17 cellular contexts compared by ENCODE assay signal in the genomic region with DNA sequence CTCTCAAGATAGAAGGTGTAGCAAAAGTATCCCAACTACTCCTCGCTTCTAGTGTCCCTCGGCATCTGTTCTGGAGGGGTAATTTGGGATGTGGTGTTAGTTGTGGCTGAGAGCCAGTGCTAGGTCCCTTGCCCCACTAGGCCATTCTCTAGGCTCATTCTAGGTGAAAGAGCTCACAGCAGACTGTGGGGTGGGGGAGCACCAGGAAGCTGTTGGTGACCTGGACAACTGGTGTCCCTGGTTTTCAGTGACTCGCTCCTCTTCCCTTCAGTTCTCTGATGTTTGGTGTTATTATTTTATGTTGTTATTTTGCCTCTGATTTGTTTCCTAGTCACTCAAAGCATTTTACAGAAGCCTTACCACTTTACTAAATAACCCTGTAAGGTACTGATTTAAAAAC. TPM values are rescaled to one million over a fixed set of nuclear protein-coding genes. Genes with fewer than 3 reads are reported as not detected.
A peak's percentile ranks its signal among the peaks of the same experiment; 100 is the strongest.
DNase-seq lines count a peak whose midpoint lies in the region; ATAC-seq, FAIRE-seq and TF ChIP-seq lines count a peak whose summit lies in the region.
"Had no signal": no experiment of that assay in that cellular context is flagged by ENCODE, and none has a peak within 500 bp of the region (broad histone marks: within the 10 kb centered on the region; RNA-seq: fewer than 3 reads in every experiment).

No MANE protein-coding gene starts in this region.

- intact Hi-C loops in breast epithelium (cut with DNase I; ENCODE audit: low total_unique reads) = no loop called here
- intact Hi-C loops in mammary epithelial cell (cut with micrococcal nuclease) = no loop called here
- intact Hi-C loops in K562 (cut with micrococcal nuclease) = no loop called here
- intact Hi-C loops in right cardiac atrium (cut with DNase I) = no loop called here
- intact Hi-C loops in activated CD4-positive, alpha-beta memory T cell treated with anti-CD3 and anti-CD28 coated beads for 36 hours (cut with micrococcal nuclease) = no loop called here

- no peak for TF ChIP-seq RAD21 in K562 (CRISPR knock-in tag; conservative IDR thresholded peaks at IDR 0.05 in 1 of 2, IDR thresholded peaks at IDR 0.05 in 1 of 2)

- no peak for FAIRE-seq in K562 (lab: Jason Lieb, UNC)
- FAIRE-seq: GM12891 had no signal

- H4K20me1 ChIP-seq in mammary epithelial cell (ENCODE audit: insufficient read depth, low read length) (no peaks in the 10 kb centered on the region), K562 (replicated peaks; ENCODE audit: control insufficient read depth, insufficient read depth, low read length) (no peaks in the 10 kb centered on the region)

- no peak overlapping the region for H3K4me2 ChIP-seq in mammary epithelial cell (ENCODE audit: insufficient read depth, low read depth, low read length)
- no peak overlapping the region for H3K4me2 ChIP-seq in K562 (ENCODE audit: insufficient read depth, low read length)

- no peaks in the 10 kb centered on the region for H3K27me3 ChIP-seq in breast epithelium
- H3K27me3 ChIP-seq in mammary epithelial cell (ENCODE audit: insufficient read depth, low read length) = no peaks in the 10 kb centered on the region
- no peaks in the 10 kb centered on the region for H3K27me3 ChIP-seq in K562 (ENCODE audit: control insufficient read depth in 2 of 2, insufficient read depth in 2 of 2, low read length in 2 of 2)
- H3K27me3 ChIP-seq in right cardiac atrium (ENCODE audit: control insufficient read depth, insufficient read depth) = no peaks in the 10 kb centered on the region
- H3K27me3 ChIP-seq: BE2C had no signal

- no peaks in the 10 kb centered on the region for H3K9me1 ChIP-seq in K562 (ENCODE audit: control insufficient read depth, insufficient read depth, low read length)

- ATAC-seq in K562 = 0 out of 3 replicates have a peak, but pooled peaks have one; percentile 6
- peak; percentile 29 to 38 for ATAC-seq in right cardiac atrium
- ATAC-seq: HCT116 had no signal

- dilution Hi-C loops in mammary epithelial cell (cut with HindIII; ENCODE audit: low sequenced_read_pairs) = no loop called here

- peaks cover 0 to 10% of the 10 kb centered on the region in 2 donors for H3K4me1 ChIP-seq in breast epithelium
- peaks cover 24% of the 10 kb centered on the region for H3K4me1 ChIP-seq in mammary epithelial cell (ENCODE audit: insufficient read depth, low read length)
- H3K4me1 ChIP-seq in K562 (replicated peaks in 1 of 2; ENCODE audit: control insufficient read depth in 2 of 2, insufficient read depth in 2 of 2, low read length in 2 of 2) = peaks cover 16 to 54% of the 10 kb centered on the region in 2 experiments
- H3K4me1 ChIP-seq in right cardiac atrium (ENCODE audit: control insufficient read depth, insufficient read depth, low read length) = peaks cover 4% of the 10 kb centered on the region
- H3K4me1 ChIP-seq: BE2C had no signal

- H3K9me3 Mint-ChIP-seq in activated CD4-positive, alpha-beta memory T cell treated with anti-CD3 and anti-CD28 coated beads for 36 hours = no peaks in the 10 kb centered on the region
- no peaks in the 10 kb centered on the region for H3K9me3 Mint-ChIP-seq in type B pancreatic cell
- H3K9me3 Mint-ChIP-seq: CD4-positive, alpha-beta memory T cell had no signal

- CTCF ChIA-PET in mammary epithelial cell (lab: Charles Lee; ENCODE audit: low non-redundant PET) = interaction anchor here (0.5 kb wide), 1 partner anchor 61 kb away, joined by 4 read pairs; no protein-coding TSS in a partner anchor
- CTCF ChIA-PET in K562 (lab: Yijun Ruan, JAX; ENCODE audit: low intra/inter-chr PET ratio) = no interaction called here
- CTCF ChIA-PET in activated CD4-positive, alpha-beta memory T cell treated with anti-CD3 and anti-CD28 coated beads for 36 hours (lab: Charles Lee) = interaction anchor here (1.0 to 16.5 kb wide), 6 partner anchors 10 to 170 kb away, joined by 3 to 139 read pairs (median 8); a partner anchor contains a TSS

- TF ChIP-seq CTCF in breast epithelium (IDR thresholded peaks at IDR 0.05) (no peak), mammary epithelial cell (conservative IDR thresholded peaks at IDR 0.05 in 1 of 2, IDR thresholded peaks at IDR 0.05 in 1 of 2; ENCODE audit: extremely low read depth in 1 of 2, insufficient read depth in 1 of 2, low read depth in 1 of 2, low read length in 2 of 2) (no peak), K562 (IDR thresholded peaks at IDR 0.05 in 2 of 3, conservative IDR thresholded peaks at IDR 0.05 in 1 of 3; ENCODE audit: insufficient read depth in 2 of 3, low read depth in 1 of 3, low read length in 3 of 3) (no peak), type B pancreatic cell (conservative IDR thresholded peaks at IDR 0.05) (no peak)

- POLR2A ChIA-PET in K562 (lab: Yijun Ruan, JAX) = interaction anchor here (0.7 to 7.8 kb wide), 8 partner anchors 9 to 129 kb away, joined by 3 to 59 read pairs (median 9); a partner anchor contains a TSS
- POLR2A ChIA-PET in activated CD4-positive, alpha-beta memory T cell treated with anti-CD3 and anti-CD28 coated beads for 36 hours (lab: Charles Lee) = no interaction called here

- H3K9me3 ChIP-seq in breast epithelium (no peaks in the 10 kb centered on the region), mammary epithelial cell (replicated peaks; ENCODE audit: insufficient read depth, low read length) (no peaks in the 10 kb centered on the region), K562 (replicated peaks; ENCODE audit: control insufficient read depth, insufficient read depth, low read depth, low read length) (no peaks in the 10 kb centered on the region), right cardiac atrium (ENCODE audit: control insufficient read depth, low read length) (no peaks in the 10 kb centered on the region)
- H3K9me3 ChIP-seq: BE2C had no signal

- in situ Hi-C loops in mammary epithelial cell (cut with MboI; ENCODE audit: low sequenced_read_pairs in 2 of 2) (no loop called here), K562 (cut with MboI) (no loop called here)

- TF ChIP-seq EP300 in K562 (IDR thresholded peaks at IDR 0.05; ENCODE audit: low read length) = no peak

- BruUV-seq in mammary epithelial cell (replicated peaks; lab: Mats Ljungman, UMichigan) = no TSS peak
- BruUV-seq in K562 (replicated peaks; lab: Mats Ljungman, UMichigan) = no TSS peak

- 100% methylated on average over 3 of the region's 3 CpGs for WGBS in mammary epithelial cell (ENCODE audit: low coverage, missing lambda C conversion rate)
- WGBS in K562 (ENCODE audit: insufficient coverage, low coverage, missing lambda C conversion rate) = 76% methylated on average over 3 of the region's 3 CpGs
- WGBS in right cardiac atrium = 57% methylated on average over 3 of the region's 3 CpGs

- H3K4me1 Mint-ChIP-seq in activated CD4-positive, alpha-beta memory T cell treated with anti-CD3 and anti-CD28 coated beads for 36 hours (ENCODE audit: low read depth) = peaks cover 5% of the 10 kb centered on the region
- H3K4me1 Mint-ChIP-seq in type B pancreatic cell (ENCODE audit: unreplicated experiment) = no peaks in the 10 kb centered on the region
- H3K4me1 Mint-ChIP-seq: CD4-positive, alpha-beta memory T cell had no signal

- H3K79me2 ChIP-seq in mammary epithelial cell (ENCODE audit: insufficient read depth, low read length) (peaks cover 26% of the 10 kb centered on the region), K562 (ENCODE audit: control insufficient read depth, insufficient read depth, low read length) (peaks cover 43% of the 10 kb centered on the region)

- H2AFZ ChIP-seq in mammary epithelial cell (ENCODE audit: low read depth, low read length) (no peak overlapping the region), K562 (ENCODE audit: low read depth, low read length) (no peak overlapping the region)

- no peak overlapping the region for H3K27ac Mint-ChIP-seq in activated CD4-positive, alpha-beta memory T cell treated with anti-CD3 and anti-CD28 coated beads for 36 hours
- no peak overlapping the region for H3K27ac Mint-ChIP-seq in type B pancreatic cell

- H3K4me3 ChIP-seq in breast epithelium (no peak overlapping the region), mammary epithelial cell (replicated peaks in 1 of 3; ENCODE audit: insufficient read depth in 1 of 3, low read depth in 2 of 3, low read length in 3 of 3) (no peak overlapping the region), K562 (no peak overlapping the region), right cardiac atrium (ENCODE audit: low read length) (no peak overlapping the region)

- H3K9ac ChIP-seq in mammary epithelial cell (ENCODE audit: insufficient read depth, low read length) (no peak overlapping the region), K562 (ENCODE audit: insufficient read depth in 1 of 2, low read depth in 2 of 2, low read length in 2 of 2) (peak overlapping the region; percentile 7 to 53; a peak in 2 of 4 replicates)

- H3K4me3 Mint-ChIP-seq in activated CD4-positive, alpha-beta memory T cell treated with anti-CD3 and anti-CD28 coated beads for 36 hours = no peak overlapping the region
- no peak overlapping the region for H3K4me3 Mint-ChIP-seq in type B pancreatic cell
- H3K4me3 Mint-ChIP-seq: CD4-positive, alpha-beta memory T cell had no signal

- peaks cover 28% of the 10 kb centered on the region for H3K36me3 Mint-ChIP-seq in activated CD4-positive, alpha-beta memory T cell treated with anti-CD3 and anti-CD28 coated beads for 36 hours
- H3K36me3 Mint-ChIP-seq in type B pancreatic cell = peaks cover 6% of the 10 kb centered on the region

- TF ChIP-seq POLR2A in breast epithelium (IDR thresholded peaks at IDR 0.05) = no peak
- TF ChIP-seq POLR2A in K562 (conservative IDR thresholded peaks at IDR 0.05) = no peak

- H3K36me3 ChIP-seq in breast epithelium = peaks cover 4% of the 10 kb centered on the region
- H3K36me3 ChIP-seq in mammary epithelial cell (ENCODE audit: insufficient read depth, low read length) = peaks cover 19% of the 10 kb centered on the region
- peaks cover 61% of the 10 kb centered on the region for H3K36me3 ChIP-seq in K562 (ENCODE audit: control insufficient read depth, insufficient read depth, low read length)

- DNase-seq in breast epithelium (ENCODE audit: low spot score in 2 of 2) (no peak), mammary epithelial cell (no peak), K562 (ENCODE audit: extremely low read depth in 1 of 4, low spot score in 3 of 4) (no peak), right cardiac atrium (no peak), D341Med (ENCODE audit: low spot score) (no peak), type B pancreatic cell (ENCODE audit: extremely low spot score, unreplicated experiment) (no peak)
- no peak for DNase-seq in activated CD4-positive, alpha-beta memory T cell treated with anti-CD3 and anti-CD28 coated beads for 36 hours
- DNase-seq: BE2C; CD4-positive, alpha-beta memory T cell; GOT3; KBM-7; NCI-H1417; NCI-H187; NCI-H2107; NCI-H2227 treated with DMSO at 0.1 percent for 48 hours had no signal

- no peaks in the 10 kb centered on the region for H3K27me3 Mint-ChIP-seq in activated CD4-positive, alpha-beta memory T cell treated with anti-CD3 and anti-CD28 coated beads for 36 hours
- no peaks in the 10 kb centered on the region for H3K27me3 Mint-ChIP-seq in type B pancreatic cell
- H3K27me3 Mint-ChIP-seq: CD4-positive, alpha-beta memory T cell had no signal

- H3K27ac ChIP-seq in breast epithelium = peak overlapping the region; percentile 33 to 51
- no peak overlapping the region for H3K27ac ChIP-seq in mammary epithelial cell (ENCODE audit: insufficient read depth, low read depth, low read length)
- H3K27ac ChIP-seq in K562 (ENCODE audit: extremely low read depth, low read depth, low read length) = no peak overlapping the region
- peak overlapping the region; percentile 73 for H3K27ac ChIP-seq in right cardiac atrium (ENCODE audit: low read length)

RNA-seq across cellular contexts. Expression of a gene that starts 13.9 kb away (rescaled TPM):
- total RNA-seq in breast epithelium = 10 to 100 TPM in 2 of 3 donors, 1 to 10 TPM in 1; 7.8 to 39.4 (median 14.1) TPM
- total RNA-seq in mammary epithelial cell = 10 to 100 TPM; 23.2 to 35.3 TPM
- polyA plus RNA-seq in mammary epithelial cell = 12.3 TPM
- 22.6 TPM for polyA minus RNA-seq in mammary epithelial cell
- total RNA-seq in K562 (2011; cell fraction: chromatin; rRNA removed; ENCODE audit: low replicate concordance) = 39.6 and 56.6 TPM in 2 replicates
- total RNA-seq in K562 (2011; cell fraction: nucleolus; rRNA removed) = 27.2 and 29.9 TPM in 2 replicates
- total RNA-seq in K562 (2011; cell fraction: nucleoplasm; rRNA removed) = 31.7 and 33.1 TPM in 2 replicates
- total RNA-seq in K562 (2014; rRNA removed) = 22.5 and 33.6 TPM in 2 replicates
- total RNA-seq in K562 (2014; rRNA removed; fragmentation: Illumina TruSeq; extraction: Trizol) = 29.6 and 31.0 TPM in 2 replicates
- total RNA-seq in K562 (2015; rRNA removed; fragmentation: Illumina TruSeq; extraction: Trizol) = 23.3 and 25.7 TPM in 2 replicates
- 30.2 and 31.6 TPM in 2 replicates for total RNA-seq in K562 (2021)
- polyA plus RNA-seq in K562 (2011; rRNA removed) = 30.8 and 33.7 TPM in 2 replicates
- polyA plus RNA-seq in K562 (2011; cell fraction: cytosol; rRNA removed) = 14.5 and 17.4 TPM in 2 replicates
- polyA plus RNA-seq in K562 (2011; cell fraction: nucleus; rRNA removed) = 20.4 and 23.2 TPM in 2 replicates
- polyA plus RNA-seq in K562 (2012) = 17.0 and 17.6 TPM in 2 replicates
- 24.8 and 30.2 TPM in 2 replicates for polyA plus RNA-seq in K562 (2014; fragmentation: Illumina TruSeq; extraction: Trizol)
- 1 to 10 TPM; 4.5 to 5.2 TPM for polyA plus RNA-seq in K562 (2014; fragmentation: Nextera tagmentation; extraction: Ambion mirVana)
- polyA plus RNA-seq in K562 (2014; rRNA removed) = 16.3 and 20.2 TPM in 2 replicates
- polyA minus RNA-seq in K562 (2011; rRNA and poly(A)+ RNA removed) = 52.0 and 59.7 TPM in 2 replicates
- polyA minus RNA-seq in K562 (2011; cell fraction: cytosol; rRNA and poly(A)+ RNA removed) = 21.9 and 25.0 TPM in 2 replicates
- polyA minus RNA-seq in K562 (2011; cell fraction: nucleus; rRNA and poly(A)+ RNA removed) = 13.9 and 20.9 TPM in 2 replicates
- total RNA-seq in right cardiac atrium = 10 to 100 TPM; 15.7 to 29.8 (median 23.4) TPM
- polyA plus RNA-seq in right cardiac atrium = 17.0 TPM
- total RNA-seq in activated CD4-positive, alpha-beta memory T cell treated with anti-CD3 and anti-CD28 coated beads for 36 hours = 10 to 100 TPM; 10.1 to 11.4 TPM
- total RNA-seq in type B pancreatic cell (ENCODE audit: low replicate concordance) = 1.0 and 7.2 TPM in 2 replicates

RNA-seq across cellular contexts. Expression of a gene that starts 35.4 kb away (rescaled TPM):
- total RNA-seq in breast epithelium = 10 to 100 TPM; 47.4 to 69.2 (median 67.2) TPM
- 10 to 100 TPM; 44.2 to 77.5 TPM for total RNA-seq in mammary epithelial cell
- polyA plus RNA-seq in mammary epithelial cell = 57.4 TPM
- polyA minus RNA-seq in mammary epithelial cell = 69.6 TPM
- 70.6 and 157 TPM in 2 replicates for total RNA-seq in K562 (2011; cell fraction: chromatin; rRNA removed; ENCODE audit: low replicate concordance)
- 89.5 and 98.9 TPM in 2 replicates for total RNA-seq in K562 (2011; cell fraction: nucleolus; rRNA removed)
- 74.0 and 80.4 TPM in 2 replicates for total RNA-seq in K562 (2011; cell fraction: nucleoplasm; rRNA removed)
- total RNA-seq in K562 (2014; rRNA removed) = 52.1 and 57.2 TPM in 2 replicates
- 36.1 and 36.6 TPM in 2 replicates for total RNA-seq in K562 (2014; rRNA removed; fragmentation: Illumina TruSeq; extraction: Trizol)
- total RNA-seq in K562 (2015; rRNA removed; fragmentation: Illumina TruSeq; extraction: Trizol) = 33.3 and 35.6 TPM in 2 replicates
- total RNA-seq in K562 (2021) = 81.3 and 94.2 TPM in 2 replicates
- polyA plus RNA-seq in K562 (2011; rRNA removed) = 66.5 and 72.1 TPM in 2 replicates
- polyA plus RNA-seq in K562 (2011; cell fraction: cytosol; rRNA removed) = 68.3 and 74.8 TPM in 2 replicates
- polyA plus RNA-seq in K562 (2011; cell fraction: nucleus; rRNA removed) = 140 and 167 TPM in 2 replicates
- 53.3 and 64.1 TPM in 2 replicates for polyA plus RNA-seq in K562 (2012)
- 73.6 and 78.3 TPM in 2 replicates for polyA plus RNA-seq in K562 (2014; fragmentation: Illumina TruSeq; extraction: Trizol)
- polyA plus RNA-seq in K562 (2014; fragmentation: Nextera tagmentation; extraction: Ambion mirVana) = 1 to 10 TPM in 1 of 2 experiments, under 1 TPM in 1; 0.63 to 1.3 TPM
- polyA plus RNA-seq in K562 (2014; rRNA removed) = 53.4 and 57.2 TPM in 2 replicates
- polyA minus RNA-seq in K562 (2011; rRNA and poly(A)+ RNA removed) = 48.3 and 60.9 TPM in 2 replicates
- 37.6 and 41.0 TPM in 2 replicates for polyA minus RNA-seq in K562 (2011; cell fraction: cytosol; rRNA and poly(A)+ RNA removed)
- 30.2 and 35.1 TPM in 2 replicates for polyA minus RNA-seq in K562 (2011; cell fraction: nucleus; rRNA and poly(A)+ RNA removed)
- total RNA-seq in right cardiac atrium = 100 to 1,000 TPM; 192 to 221 (median 216) TPM
- polyA plus RNA-seq in right cardiac atrium = 129 TPM
- total RNA-seq in activated CD4-positive, alpha-beta memory T cell treated with anti-CD3 and anti-CD28 coated beads for 36 hours = 10 to 100 TPM; 96.9 to 97.4 TPM
- 62.3 and 63.1 TPM in 2 replicates for total RNA-seq in type B pancreatic cell (ENCODE audit: low replicate concordance)

RNA-seq across cellular contexts. Expression of a gene that starts 37.0 kb away (rescaled TPM):
- 10 to 100 TPM; 55.4 to 70.1 (median 68.6) TPM for total RNA-seq in breast epithelium
- 10 to 100 TPM; 43.0 to 44.0 TPM for total RNA-seq in mammary epithelial cell
- polyA plus RNA-seq in mammary epithelial cell = 58.9 TPM
- polyA minus RNA-seq in mammary epithelial cell = 35.4 TPM
- 150 and 157 TPM in 2 replicates for total RNA-seq in K562 (2011; cell fraction: chromatin; rRNA removed; ENCODE audit: low replicate concordance)
- total RNA-seq in K562 (2011; cell fraction: nucleolus; rRNA removed) = 80.9 and 87.9 TPM in 2 replicates
- 121 and 150 TPM in 2 replicates for total RNA-seq in K562 (2011; cell fraction: nucleoplasm; rRNA removed)
- total RNA-seq in K562 (2014; rRNA removed) = 85.9 and 106 TPM in 2 replicates
- total RNA-seq in K562 (2014; rRNA removed; fragmentation: Illumina TruSeq; extraction: Trizol) = 92.7 and 93.9 TPM in 2 replicates
- 85.1 and 86.5 TPM in 2 replicates for total RNA-seq in K562 (2015; rRNA removed; fragmentation: Illumina TruSeq; extraction: Trizol)
- total RNA-seq in K562 (2021) = 81.1 and 82.1 TPM in 2 replicates
- polyA plus RNA-seq in K562 (2011; rRNA removed) = 138 and 152 TPM in 2 replicates
- polyA plus RNA-seq in K562 (2011; cell fraction: cytosol; rRNA removed) = 91.2 and 121 TPM in 2 replicates
- 209 and 264 TPM in 2 replicates for polyA plus RNA-seq in K562 (2011; cell fraction: nucleus; rRNA removed)
- polyA plus RNA-seq in K562 (2012) = 76.3 and 124 TPM in 2 replicates
- polyA plus RNA-seq in K562 (2014; fragmentation: Illumina TruSeq; extraction: Trizol) = 111 and 128 TPM in 2 replicates
- polyA plus RNA-seq in K562 (2014; fragmentation: Nextera tagmentation; extraction: Ambion mirVana) = 100 to 1,000 TPM in 1 of 2 experiments, 10 to 100 TPM in 1; 86.9 to 130 TPM
- polyA plus RNA-seq in K562 (2014; rRNA removed) = 113 and 131 TPM in 2 replicates
- 109 and 116 TPM in 2 replicates for polyA minus RNA-seq in K562 (2011; rRNA and poly(A)+ RNA removed)
- 50.0 and 50.6 TPM in 2 replicates for polyA minus RNA-seq in K562 (2011; cell fraction: cytosol; rRNA and poly(A)+ RNA removed)
- 51.2 and 78.6 TPM in 2 replicates for polyA minus RNA-seq in K562 (2011; cell fraction: nucleus; rRNA and poly(A)+ RNA removed)
- total RNA-seq in right cardiac atrium = 10 to 100 TPM; 24.6 to 28.0 (median 25.8) TPM
- 23.0 TPM for polyA plus RNA-seq in right cardiac atrium
- total RNA-seq in activated CD4-positive, alpha-beta memory T cell treated with anti-CD3 and anti-CD28 coated beads for 36 hours = 10 to 100 TPM; 84.6 to 87.5 TPM
- total RNA-seq in type B pancreatic cell (ENCODE audit: low replicate concordance) = 38.2 and 45.7 TPM in 2 replicates

Comparison
In these comparisons a context has a peak if more than half of its experiments do, and no peak if none do; other contexts are left out.
1. H3K27ac ChIP-seq: peak in breast epithelium (2 of 2) and right cardiac atrium (single experiment); none in mammary epithelial cell (single experiment) and K562 (single experiment).